In genomic region chr16:75928295-75928694, GRCh38 we compare ENCODE assay signal across 30 cellular contexts.
"Had no signal": no experiment of that assay in that cellular context is flagged by ENCODE, and none has a peak within 500 bp of the region (broad histone marks: within the 10 kb centered on the region; RNA-seq: fewer than 3 reads in every experiment).

No MANE protein-coding gene starts in this region.

- ATAC-seq: esophagus mucosa, left colon, natural killer cell, right cardiac atrium had no signal

- H3K4me3 ChIP-seq: breast epithelium, neural progenitor cell, spleen, tibial nerve had no signal

- H3K27ac Mint-ChIP-seq: activated CD4-positive, alpha-beta memory T cell treated with anti-CD3 and anti-CD28 coated beads for 36 hours; activated CD4-positive, alpha-beta T cell treated with anti-CD3 and anti-CD28 coated beads, Interleukin-2, amount 10 ng/mL, durations not matched to agents 24 days and 14 days; activated naive CD4-positive, alpha-beta T cell treated with anti-CD3 and anti-CD28 coated beads, Interleukin-2, amount 10 ng/mL, durations not matched to agents 7 days and 5 days; activated naive CD8-positive, alpha-beta T cell treated with anti-CD3 and anti-CD28 coated beads, Interleukin-2, amount 10 ng/mL, durations not matched to agents 7 days and 5 days; activated T-helper 1 cell treated with anti-CD3 and anti-CD28 coated beads, Interleukin-12 subunit alpha, Interleukin-12 subunit beta, Interleukin-2, Interleukin-4 antibody, amounts not matched to agents 30 ng/mL and 10 ng/mL and 1 ng/mL, durations not matched to agents 14 hours and 24 hours and 36 hours; memory B cell; natural killer cell; neural progenitor cell; T-helper 1 cell treated with Interleukin-12 subunit alpha and Interleukin-12 subunit beta and Interleukin-4 antibody, amounts not matched to agents 30 μg/mL and 1 μg/mL, for 36 hours had no signal

- H2AFZ ChIP-seq: neural progenitor cell had no signal

- H3K9ac ChIP-seq: neural progenitor cell had no signal

- H3K27ac ChIP-seq: breast epithelium, neural progenitor cell, spleen, tibial nerve, WERI-Rb-1 had no signal

- H3K4me1 Mint-ChIP-seq: activated CD4-positive, alpha-beta T cell treated with anti-CD3 and anti-CD28 coated beads, Interleukin-2, amount 10 ng/mL, durations not matched to agents 24 days and 14 days; activated naive CD4-positive, alpha-beta T cell treated with anti-CD3 and anti-CD28 coated beads, Interleukin-2, amount 10 ng/mL, durations not matched to agents 7 days and 5 days; activated naive CD8-positive, alpha-beta T cell treated with anti-CD3 and anti-CD28 coated beads, Interleukin-2, amount 10 ng/mL, durations not matched to agents 7 days and 5 days; central memory CD8-positive, alpha-beta T cell; memory B cell; natural killer cell had no signal

- H3K36me3 Mint-ChIP-seq: activated CD4-positive, alpha-beta memory T cell treated with anti-CD3 and anti-CD28 coated beads for 36 hours; activated naive CD4-positive, alpha-beta T cell treated with anti-CD3 and anti-CD28 coated beads, Interleukin-2, amount 10 ng/mL, durations not matched to agents 7 days and 5 days; activated naive CD8-positive, alpha-beta T cell treated with anti-CD3 and anti-CD28 coated beads, Interleukin-2, amount 10 ng/mL, durations not matched to agents 7 days and 5 days; memory B cell; natural killer cell; neural progenitor cell had no signal

- H3K4me1 ChIP-seq: breast epithelium, spleen, tibial nerve had no signal

- H3K4me3 Mint-ChIP-seq: activated CD4-positive, alpha-beta memory T cell treated with anti-CD3 and anti-CD28 coated beads for 36 hours; activated CD4-positive, alpha-beta T cell treated with anti-CD3 and anti-CD28 coated beads, Interleukin-2, amount 10 ng/mL, durations not matched to agents 24 days and 14 days; activated naive CD4-positive, alpha-beta T cell treated with anti-CD3 and anti-CD28 coated beads, Interleukin-2, amount 10 ng/mL, durations not matched to agents 7 days and 5 days; activated naive CD8-positive, alpha-beta T cell treated with anti-CD3 and anti-CD28 coated beads, Interleukin-2, amount 10 ng/mL, durations not matched to agents 7 days and 5 days; activated T-helper 1 cell treated with anti-CD3 and anti-CD28 coated beads, Interleukin-12 subunit alpha, Interleukin-12 subunit beta, Interleukin-2, Interleukin-4 antibody, amounts not matched to agents 30 ng/mL and 10 ng/mL and 1 ng/mL, durations not matched to agents 14 hours and 24 hours and 36 hours; central memory CD8-positive, alpha-beta T cell; memory B cell; natural killer cell; neural progenitor cell; T-helper 1 cell treated with Interleukin-12 subunit alpha and Interleukin-12 subunit beta and Interleukin-4 antibody, amounts not matched to agents 30 μg/mL and 1 μg/mL, for 36 hours had no signal

- H3K9me3 ChIP-seq: breast epithelium had no signal

- H3K36me3 ChIP-seq: breast epithelium, neural progenitor cell, spleen, tibial nerve, WERI-Rb-1 had no signal

- DNase-seq: activated CD4-positive, alpha-beta memory T cell treated with anti-CD3 and anti-CD28 coated beads for 36 hours; activated CD4-positive, alpha-beta T cell treated with anti-CD3 and anti-CD28 coated beads, Interleukin-2, amount 10 ng/mL, durations not matched to agents 24 days and 14 days; activated CD4-positive, CD25-positive, alpha-beta regulatory T cell treated with anti-CD3 and anti-CD28 coated beads, Interleukin-2, amount 50 U/mL, for 72 hours; activated CD8-positive, alpha-beta memory T cell treated with anti-CD3 and anti-CD28 coated beads, Interleukin-2, amount 50 U/mL, for 4 hours; activated gamma-delta T cell; activated naive CD4-positive, alpha-beta T cell treated with anti-CD3 and anti-CD28 coated beads, Interleukin-2, amount 10 ng/mL, durations not matched to agents 7 days and 5 days; activated naive CD8-positive, alpha-beta T cell treated with anti-CD3 and anti-CD28 coated beads, Interleukin-2, amount 10 ng/mL, durations not matched to agents 7 days and 5 days; activated T-cell treated with anti-CD3 and anti-CD28 coated beads, Interleukin-2, amount 50 U/mL, for 1 hour; amniotic stem cell; effector memory CD4-positive, alpha-beta T cell; head of caudate nucleus; hippocampal formation; kidney; left colon; natural killer cell; posterior cingulate gyrus; right cardiac atrium; spleen; stimulated activated naive CD4-positive, alpha-beta T cell treated with Interleukin-2 at 50 U/mL for 16 hours; T-helper 9 cell; WERI-Rb-1 had no signal

- H3K9me3 Mint-ChIP-seq: activated CD4-positive, alpha-beta T cell treated with anti-CD3 and anti-CD28 coated beads, Interleukin-2, amount 10 ng/mL, durations not matched to agents 24 days and 14 days; activated T-helper 1 cell treated with anti-CD3 and anti-CD28 coated beads, Interleukin-12 subunit alpha, Interleukin-12 subunit beta, Interleukin-2, Interleukin-4 antibody, amounts not matched to agents 30 ng/mL and 10 ng/mL and 1 ng/mL, durations not matched to agents 14 hours and 24 hours and 36 hours; T-helper 1 cell treated with Interleukin-12 subunit alpha and Interleukin-12 subunit beta and Interleukin-4 antibody, amounts not matched to agents 30 μg/mL and 1 μg/mL, for 36 hours had no signal

- H3K4me2 ChIP-seq: neural progenitor cell had no signal

- H3K27me3 Mint-ChIP-seq: activated CD4-positive, alpha-beta memory T cell treated with anti-CD3 and anti-CD28 coated beads for 36 hours; activated CD4-positive, alpha-beta T cell treated with anti-CD3 and anti-CD28 coated beads, Interleukin-2, amount 10 ng/mL, durations not matched to agents 24 days and 14 days; activated naive CD4-positive, alpha-beta T cell treated with anti-CD3 and anti-CD28 coated beads, Interleukin-2, amount 10 ng/mL, durations not matched to agents 7 days and 5 days; activated naive CD8-positive, alpha-beta T cell treated with anti-CD3 and anti-CD28 coated beads, Interleukin-2, amount 10 ng/mL, durations not matched to agents 7 days and 5 days; central memory CD8-positive, alpha-beta T cell; memory B cell had no signal

- FAIRE-seq: colon, kidney had no signal

- H3K27me3 ChIP-seq: breast epithelium, spleen, tibial nerve had no signal
